8 cellular contexts compared by ENCODE assay signal in genomic region chr7:99918959-99919813, GRCh38. TPM values are rescaled to one million over a fixed set of nuclear protein-coding genes. Genes with fewer than 3 reads are reported as not detected.
DNase-seq lines count a peak whose midpoint lies in the region; ATAC-seq and TF ChIP-seq lines count a peak whose summit lies in the region.

Gene TRIM4, minus strand, starts transcription at chr7:99919530. Its CDS starts 129 bp downstream, at chr7:99919401.

- H3K9me3 ChIP-seq in A673 (ENCODE audit: low read depth, low read length, poor library complexity, severe bottlenecking): no peaks in the 10 kb centered on the region

- H3K27me3 Mint-ChIP-seq in immature natural killer cell (ENCODE audit: low read depth in 3 of 3): peaks cover 0 to 8% (median 7%) of the 10 kb centered on the region in 3 donors

- H3K27ac ChIP-seq in A673 (ENCODE audit: low read depth, low read length, poor library complexity, severe bottlenecking): peak within 1 kb of the TSS; percentile 85
- H3K27ac ChIP-seq in VCaP: peak within 1 kb of the TSS; percentile 95

- POLR2A ChIA-PET in A673 (lab: Charles Lee; ENCODE audit: low non-redundant PET): no interaction called here

- peaks cover 52 to 60% of the 10 kb centered on the region in 2 donors for H3K4me1 Mint-ChIP-seq in immature natural killer cell

- in situ Hi-C loops in T47D (cut with HindIII; ENCODE audit: low pct_unique_long_range_greater_than_20kb, low sequenced_read_pairs): no loop called here

- peak within 1 kb of the TSS; percentile 92 to 99 (median 95) for H3K27ac Mint-ChIP-seq in immature natural killer cell

- peaks cover 7 to 15% (median 9%) of the 10 kb centered on the region in 3 donors for H3K36me3 Mint-ChIP-seq in immature natural killer cell

- BruUV-seq in A673 (replicated peaks; lab: Mats Ljungman, UMichigan): no TSS peak

- peaks cover 7% of the 10 kb centered on the region for H3K4me1 ChIP-seq in A673 (ENCODE audit: insufficient read depth, low read length, poor library complexity, severe bottlenecking)

- H3K36me3 ChIP-seq in A673 (ENCODE audit: insufficient read depth, low read length, poor library complexity, severe bottlenecking): no peaks in the 10 kb centered on the region

- H3K27me3 ChIP-seq in A673 (replicated peaks; ENCODE audit: insufficient read depth, low read depth, low read length, poor library complexity): no peaks in the 10 kb centered on the region

- H3K4me3 Mint-ChIP-seq in immature natural killer cell: peak within 1 kb of the TSS; percentile 95 to 98 (median 95)

- ATAC-seq in GM18858 (IDR thresholded peaks at IDR 0.05; ENCODE audit: unreplicated experiment): peak; percentile 84
- peak; percentile 90 for ATAC-seq in HG03095 (IDR thresholded peaks at IDR 0.05; ENCODE audit: unreplicated experiment)

- CTCF ChIA-PET in A673 (lab: Charles Lee): no interaction called here

- DNase-seq in A673 (ENCODE audit: low spot score) (peak; percentile 93), NCI-H2171 (lab: John Stamatoyannopoulos, UW) (peak; percentile 87), T47D (ENCODE audit: low read depth in 1 of 2, low spot score in 1 of 2) (peak; percentile 85 to 91), immature natural killer cell (peak; percentile 90 to 93 (median 92))
- DNase-seq in stimulated activated CD4-positive, alpha-beta T cell treated with anti-CD3 and anti-CD28 coated beads, Interleukin-12 subunit alpha, Interleukin-12 subunit beta, amount 100 ng/mL, for 48 hours (ENCODE audit: low read depth in 2 of 3, low spot score in 1 of 3): peak; percentile 80 to 91 (median 89)

- no peaks in the 10 kb centered on the region for H3K9me3 Mint-ChIP-seq in immature natural killer cell

- intact Hi-C loops in A673 (cut with micrococcal nuclease; ENCODE audit: unreplicated experiment): loop anchor here (10.0 kb wide), 1 partner anchor 126 kb away; the partner anchor contains the start of gene ZSCAN21

- H3K4me3 ChIP-seq in A673 (ENCODE audit: low read depth, low read length, poor library complexity, severe bottlenecking): peak within 1 kb of the TSS; percentile 81

- TF ChIP-seq CTCF in A673 (conservative IDR thresholded peaks at IDR 0.05; ENCODE audit: low read depth, low read length) (0 out of 2 replicates have a peak, but pooled peaks have one; percentile 13), VCaP (conservative IDR thresholded peaks at IDR 0.05) (peak; percentile 59)

RNA-seq across cellular contexts. Expression of gene TRIM4, which starts in this region (rescaled TPM):
- 18.3 and 23.4 TPM in 2 replicates for total RNA-seq in A673 (2021)
- 10 to 100 TPM; 14.0 to 23.9 (median 14.7) TPM for polyA plus RNA-seq in immature natural killer cell

Comparison
In these comparisons a context has a peak if more than half of its experiments do, and no peak if none do; other contexts are left out.
1. Peak in every context shown above with its lines: DNase-seq, ATAC-seq, H3K4me3 ChIP-seq and H3K27ac ChIP-seq.